Comparison of ENCODE assay signal across 1 cellular context in the genomic region with DNA sequence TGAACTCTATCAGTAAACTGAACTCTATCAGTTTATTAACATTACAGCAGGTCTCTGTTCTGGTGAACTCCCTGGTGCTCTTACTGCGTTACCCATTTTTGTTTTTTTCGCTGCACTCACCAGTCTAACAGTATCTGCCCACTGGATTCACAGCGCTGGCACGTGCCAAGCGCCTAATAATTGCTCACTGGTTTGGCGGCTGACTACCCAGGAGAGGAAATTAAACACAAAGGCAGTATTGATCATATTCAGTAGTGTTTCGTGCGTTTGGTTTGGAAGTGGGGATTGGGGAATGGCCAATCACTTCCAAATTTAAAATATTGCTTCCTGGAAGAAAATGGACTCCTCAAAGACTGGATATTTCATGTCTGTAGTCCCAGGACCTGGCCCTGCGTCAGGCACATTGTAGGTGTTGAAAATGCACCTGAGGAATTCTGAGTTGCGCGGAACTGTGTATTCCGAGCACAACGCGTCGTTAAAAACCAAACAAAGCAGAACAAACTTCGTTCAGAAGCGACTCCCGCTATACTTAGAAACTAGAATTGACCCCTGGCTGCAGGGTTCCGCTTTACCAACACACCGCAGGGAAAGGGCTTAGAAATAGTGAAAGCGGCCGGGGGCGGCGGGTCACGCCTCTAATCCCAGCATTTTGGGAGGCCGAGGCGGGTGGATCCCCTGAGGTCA.
A peak's percentile ranks its signal among the peaks of the same experiment; 100 is the strongest.
TF ChIP-seq lines count a peak whose summit lies in the region.

No MANE protein-coding gene starts in this region.

TF ChIP-seq in HepG2, 621 proteins besides CTCF, POLR2A, EP300 and RAD21 (continued from another document and continues in another):
- TF ChIP-seq, protein P1, sequence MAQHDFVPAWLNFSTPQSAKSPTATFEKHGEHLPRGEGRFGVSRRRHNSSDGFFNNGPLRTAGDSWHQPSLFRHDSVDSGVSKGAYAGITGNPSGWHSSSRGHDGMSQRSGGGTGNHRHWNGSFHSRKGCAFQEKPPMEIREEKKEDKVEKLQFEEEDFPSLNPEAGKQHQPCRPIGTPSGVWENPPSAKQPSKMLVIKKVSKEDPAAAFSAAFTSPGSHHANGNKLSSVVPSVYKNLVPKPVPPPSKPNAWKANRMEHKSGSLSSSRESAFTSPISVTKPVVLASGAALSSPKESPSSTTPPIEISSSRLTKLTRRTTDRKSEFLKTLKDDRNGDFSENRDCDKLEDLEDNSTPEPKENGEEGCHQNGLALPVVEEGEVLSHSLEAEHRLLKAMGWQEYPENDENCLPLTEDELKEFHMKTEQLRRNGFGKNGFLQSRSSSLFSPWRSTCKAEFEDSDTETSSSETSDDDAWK (CRISPR knock-in tag; IDR thresholded peaks at IDR 0.05) = no peak
- TF ChIP-seq, protein P2, sequence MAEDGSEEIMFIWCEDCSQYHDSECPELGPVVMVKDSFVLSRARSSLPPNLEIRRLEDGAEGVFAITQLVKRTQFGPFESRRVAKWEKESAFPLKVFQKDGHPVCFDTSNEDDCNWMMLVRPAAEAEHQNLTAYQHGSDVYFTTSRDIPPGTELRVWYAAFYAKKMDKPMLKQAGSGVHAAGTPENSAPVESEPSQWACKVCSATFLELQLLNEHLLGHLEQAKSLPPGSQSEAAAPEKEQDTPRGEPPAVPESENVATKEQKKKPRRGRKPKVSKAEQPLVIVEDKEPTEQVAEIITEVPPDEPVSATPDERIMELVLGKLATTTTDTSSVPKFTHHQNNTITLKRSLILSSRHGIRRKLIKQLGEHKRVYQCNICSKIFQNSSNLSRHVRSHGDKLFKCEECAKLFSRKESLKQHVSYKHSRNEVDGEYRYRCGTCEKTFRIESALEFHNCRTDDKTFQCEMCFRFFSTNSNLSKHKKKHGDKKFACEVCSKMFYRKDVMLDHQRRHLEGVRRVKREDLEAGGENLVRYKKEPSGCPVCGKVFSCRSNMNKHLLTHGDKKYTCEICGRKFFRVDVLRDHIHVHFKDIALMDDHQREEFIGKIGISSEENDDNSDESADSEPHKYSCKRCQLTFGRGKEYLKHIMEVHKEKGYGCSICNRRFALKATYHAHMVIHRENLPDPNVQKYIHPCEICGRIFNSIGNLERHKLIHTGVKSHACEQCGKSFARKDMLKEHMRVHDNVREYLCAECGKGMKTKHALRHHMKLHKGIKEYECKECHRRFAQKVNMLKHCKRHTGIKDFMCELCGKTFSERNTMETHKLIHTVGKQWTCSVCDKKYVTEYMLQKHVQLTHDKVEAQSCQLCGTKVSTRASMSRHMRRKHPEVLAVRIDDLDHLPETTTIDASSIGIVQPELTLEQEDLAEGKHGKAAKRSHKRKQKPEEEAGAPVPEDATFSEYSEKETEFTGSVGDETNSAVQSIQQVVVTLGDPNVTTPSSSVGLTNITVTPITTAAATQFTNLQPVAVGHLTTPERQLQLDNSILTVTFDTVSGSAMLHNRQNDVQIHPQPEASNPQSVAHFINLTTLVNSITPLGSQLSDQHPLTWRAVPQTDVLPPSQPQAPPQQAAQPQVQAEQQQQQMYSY (CRISPR knock-in tag; IDR thresholded peaks at IDR 0.05) = no peak
- TF ChIP-seq NFE2L1 (CRISPR knock-in tag; IDR thresholded peaks at IDR 0.05; ENCODE audit: borderline replicate concordance) (no peak), FOXK1 (CRISPR knock-in tag; IDR thresholded peaks at IDR 0.05; ENCODE audit: borderline replicate concordance, low read depth) (no peak), SNRNP70 (IDR thresholded peaks at IDR 0.05; ENCODE audit: low read depth, low read length) (no peak), CEBPG (CRISPR knock-in tag; IDR thresholded peaks at IDR 0.05) (no peak), PHF21A (CRISPR knock-in tag; IDR thresholded peaks at IDR 0.05) (0 out of 2 replicates have a peak, but pooled peaks have one; percentile 51), RFXANK (CRISPR knock-in tag; IDR thresholded peaks at IDR 0.05) (0 out of 2 replicates have a peak, but pooled peaks have one; percentile 11), HES4 (CRISPR knock-in tag; IDR thresholded peaks at IDR 0.05; ENCODE audit: borderline replicate concordance) (no peak), GATAD1 (CRISPR knock-in tag; IDR thresholded peaks at IDR 0.05) (peak; percentile 60), SRF (IDR thresholded peaks at IDR 0.05; ENCODE audit: low read depth, low read length) (no peak), ZNF335 (CRISPR knock-in tag; IDR thresholded peaks at IDR 0.05) (no peak), RFX5 (IDR thresholded peaks at IDR 0.05; ENCODE audit: low read depth, low read length) (no peak), BHLHE40 (IDR thresholded peaks at IDR 0.05; ENCODE audit: low read length) (peak; percentile 92), HOXD1 (CRISPR knock-in tag; IDR thresholded peaks at IDR 0.05) (0 out of 2 replicates have a peak, but pooled peaks have one; percentile 7), ZNF232 (CRISPR knock-in tag; IDR thresholded peaks at IDR 0.05; ENCODE audit: borderline replicate concordance) (no peak), BORCS8-MEF2B (CRISPR knock-in tag; IDR thresholded peaks at IDR 0.05) (no peak), ZNF839 (CRISPR knock-in tag; IDR thresholded peaks at IDR 0.05; ENCODE audit: borderline replicate concordance) (no peak), ZC3H13 (CRISPR knock-in tag; IDR thresholded peaks at IDR 0.05) (no peak), YY1 (IDR thresholded peaks at IDR 0.05; ENCODE audit: insufficient read depth, insufficient replicate concordance, low read depth, low read length) (peak; percentile 55), KMT2B (CRISPR knock-in tag; IDR thresholded peaks at IDR 0.05) (peak; percentile 81; the same call in 1 of the 2 replicates), ZNF383 (CRISPR knock-in tag; IDR thresholded peaks at IDR 0.05; ENCODE audit: borderline replicate concordance) (no peak), SSRP1 (CRISPR knock-in tag; IDR thresholded peaks at IDR 0.05) (no peak), SATB2 (CRISPR knock-in tag; IDR thresholded peaks at IDR 0.05) (no peak), FOXC1 (CRISPR knock-in tag; IDR thresholded peaks at IDR 0.05; ENCODE audit: borderline replicate concordance) (peak; percentile 22; the same call in 1 of the 2 replicates), ZNF543 (CRISPR knock-in tag; IDR thresholded peaks at IDR 0.05) (no peak), MXI1 (IDR thresholded peaks at IDR 0.05; ENCODE audit: borderline replicate concordance, low read depth, low read length) (no peak), PHF20 (CRISPR knock-in tag; IDR thresholded peaks at IDR 0.05) (0 out of 2 replicates have a peak, but pooled peaks have one; percentile 23), ZKSCAN8 (CRISPR knock-in tag; IDR thresholded peaks at IDR 0.05; ENCODE audit: borderline replicate concordance) (peak; percentile 99), FOXA1 (IDR thresholded peaks at IDR 0.05) (no peak), FOXA1 (CRISPR knock-in tag; IDR thresholded peaks at IDR 0.05) (no peak), ZNF75D (CRISPR knock-in tag; IDR thresholded peaks at IDR 0.05; ENCODE audit: borderline replicate concordance) (peak; percentile 74; the same call in 1 of the 2 replicates), SRSF4 (IDR thresholded peaks at IDR 0.05; ENCODE audit: low read depth, low read length, poor library complexity, severe bottlenecking) (no peak), JUNB (CRISPR knock-in tag; IDR thresholded peaks at IDR 0.05; ENCODE audit: borderline replicate concordance) (no peak), YEATS4 (CRISPR knock-in tag; IDR thresholded peaks at IDR 0.05; ENCODE audit: borderline replicate concordance) (peak; percentile 26), MEIS2 (CRISPR knock-in tag; IDR thresholded peaks at IDR 0.05) (no peak; the same call in 1 of the 2 replicates), HNRNPL (IDR thresholded peaks at IDR 0.05; ENCODE audit: low read depth, low read length) (no peak), SP2 (CRISPR knock-in tag; IDR thresholded peaks at IDR 0.05) (no peak), TRIM24 (CRISPR knock-in tag; IDR thresholded peaks at IDR 0.05) (no peak), ZNF564 (CRISPR knock-in tag; IDR thresholded peaks at IDR 0.05) (0 out of 2 replicates have a peak, but pooled peaks have one; percentile 20), ZNF563 (CRISPR knock-in tag; IDR thresholded peaks at IDR 0.05) (no peak; the same call in 1 of the 2 replicates), CHCHD3 (CRISPR knock-in tag; IDR thresholded peaks at IDR 0.05) (no peak), TARDBP (CRISPR knock-in tag; IDR thresholded peaks at IDR 0.05) (no peak), KLF15 (CRISPR knock-in tag; IDR thresholded peaks at IDR 0.05; ENCODE audit: borderline replicate concordance) (peak; percentile 55; the same call in 1 of the 2 replicates), FOXP1 (IDR thresholded peaks at IDR 0.05) (no peak), FOXP1 (CRISPR knock-in tag; IDR thresholded peaks at IDR 0.05) (peak; percentile 31; the same call in 1 of the 2 replicates), IRX3 (CRISPR knock-in tag; IDR thresholded peaks at IDR 0.05; ENCODE audit: borderline replicate concordance, low read depth) (no peak)
- TF ChIP-seq, protein P3, sequence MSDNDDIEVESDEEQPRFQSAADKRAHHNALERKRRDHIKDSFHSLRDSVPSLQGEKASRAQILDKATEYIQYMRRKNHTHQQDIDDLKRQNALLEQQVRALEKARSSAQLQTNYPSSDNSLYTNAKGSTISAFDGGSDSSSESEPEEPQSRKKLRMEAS (IDR thresholded peaks at IDR 0.05) = peak; percentile 80
- TF ChIP-seq, protein P4, sequence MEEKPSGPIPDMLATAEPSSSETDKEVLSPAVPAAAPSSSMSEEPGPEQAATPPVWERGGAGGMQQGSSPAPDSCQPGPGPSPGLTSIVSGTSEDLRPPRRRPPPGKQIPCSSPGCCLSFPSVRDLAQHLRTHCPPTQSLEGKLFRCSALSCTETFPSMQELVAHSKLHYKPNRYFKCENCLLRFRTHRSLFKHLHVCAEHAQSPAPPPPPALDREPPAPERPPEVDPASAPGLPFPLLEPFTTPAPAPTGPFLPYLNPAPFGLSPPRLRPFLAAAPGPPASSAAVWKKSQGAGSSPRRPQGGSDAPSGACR (CRISPR knock-in tag; IDR thresholded peaks at IDR 0.05) = peak; percentile 60; the same call in 1 of the 2 replicates
- TF ChIP-seq, protein P5, sequence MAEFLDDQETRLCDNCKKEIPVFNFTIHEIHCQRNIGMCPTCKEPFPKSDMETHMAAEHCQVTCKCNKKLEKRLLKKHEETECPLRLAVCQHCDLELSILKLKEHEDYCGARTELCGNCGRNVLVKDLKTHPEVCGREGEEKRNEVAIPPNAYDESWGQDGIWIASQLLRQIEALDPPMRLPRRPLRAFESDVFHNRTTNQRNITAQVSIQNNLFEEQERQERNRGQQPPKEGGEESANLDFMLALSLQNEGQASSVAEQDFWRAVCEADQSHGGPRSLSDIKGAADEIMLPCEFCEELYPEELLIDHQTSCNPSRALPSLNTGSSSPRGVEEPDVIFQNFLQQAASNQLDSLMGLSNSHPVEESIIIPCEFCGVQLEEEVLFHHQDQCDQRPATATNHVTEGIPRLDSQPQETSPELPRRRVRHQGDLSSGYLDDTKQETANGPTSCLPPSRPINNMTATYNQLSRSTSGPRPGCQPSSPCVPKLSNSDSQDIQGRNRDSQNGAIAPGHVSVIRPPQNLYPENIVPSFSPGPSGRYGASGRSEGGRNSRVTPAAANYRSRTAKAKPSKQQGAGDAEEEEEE (CRISPR knock-in tag; IDR thresholded peaks at IDR 0.05; ENCODE audit: borderline replicate concordance) = no peak
- TF ChIP-seq, protein P6, sequence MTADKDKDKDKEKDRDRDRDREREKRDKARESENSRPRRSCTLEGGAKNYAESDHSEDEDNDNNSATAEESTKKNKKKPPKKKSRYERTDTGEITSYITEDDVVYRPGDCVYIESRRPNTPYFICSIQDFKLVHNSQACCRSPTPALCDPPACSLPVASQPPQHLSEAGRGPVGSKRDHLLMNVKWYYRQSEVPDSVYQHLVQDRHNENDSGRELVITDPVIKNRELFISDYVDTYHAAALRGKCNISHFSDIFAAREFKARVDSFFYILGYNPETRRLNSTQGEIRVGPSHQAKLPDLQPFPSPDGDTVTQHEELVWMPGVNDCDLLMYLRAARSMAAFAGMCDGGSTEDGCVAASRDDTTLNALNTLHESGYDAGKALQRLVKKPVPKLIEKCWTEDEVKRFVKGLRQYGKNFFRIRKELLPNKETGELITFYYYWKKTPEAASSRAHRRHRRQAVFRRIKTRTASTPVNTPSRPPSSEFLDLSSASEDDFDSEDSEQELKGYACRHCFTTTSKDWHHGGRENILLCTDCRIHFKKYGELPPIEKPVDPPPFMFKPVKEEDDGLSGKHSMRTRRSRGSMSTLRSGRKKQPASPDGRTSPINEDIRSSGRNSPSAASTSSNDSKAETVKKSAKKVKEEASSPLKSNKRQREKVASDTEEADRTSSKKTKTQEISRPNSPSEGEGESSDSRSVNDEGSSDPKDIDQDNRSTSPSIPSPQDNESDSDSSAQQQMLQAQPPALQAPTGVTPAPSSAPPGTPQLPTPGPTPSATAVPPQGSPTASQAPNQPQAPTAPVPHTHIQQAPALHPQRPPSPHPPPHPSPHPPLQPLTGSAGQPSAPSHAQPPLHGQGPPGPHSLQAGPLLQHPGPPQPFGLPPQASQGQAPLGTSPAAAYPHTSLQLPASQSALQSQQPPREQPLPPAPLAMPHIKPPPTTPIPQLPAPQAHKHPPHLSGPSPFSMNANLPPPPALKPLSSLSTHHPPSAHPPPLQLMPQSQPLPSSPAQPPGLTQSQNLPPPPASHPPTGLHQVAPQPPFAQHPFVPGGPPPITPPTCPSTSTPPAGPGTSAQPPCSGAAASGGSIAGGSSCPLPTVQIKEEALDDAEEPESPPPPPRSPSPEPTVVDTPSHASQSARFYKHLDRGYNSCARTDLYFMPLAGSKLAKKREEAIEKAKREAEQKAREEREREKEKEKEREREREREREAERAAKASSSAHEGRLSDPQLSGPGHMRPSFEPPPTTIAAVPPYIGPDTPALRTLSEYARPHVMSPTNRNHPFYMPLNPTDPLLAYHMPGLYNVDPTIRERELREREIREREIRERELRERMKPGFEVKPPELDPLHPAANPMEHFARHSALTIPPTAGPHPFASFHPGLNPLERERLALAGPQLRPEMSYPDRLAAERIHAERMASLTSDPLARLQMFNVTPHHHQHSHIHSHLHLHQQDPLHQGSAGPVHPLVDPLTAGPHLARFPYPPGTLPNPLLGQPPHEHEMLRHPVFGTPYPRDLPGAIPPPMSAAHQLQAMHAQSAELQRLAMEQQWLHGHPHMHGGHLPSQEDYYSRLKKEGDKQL (CRISPR knock-in tag; IDR thresholded peaks at IDR 0.05; ENCODE audit: low read depth) = no peak
- TF ChIP-seq, protein P7, sequence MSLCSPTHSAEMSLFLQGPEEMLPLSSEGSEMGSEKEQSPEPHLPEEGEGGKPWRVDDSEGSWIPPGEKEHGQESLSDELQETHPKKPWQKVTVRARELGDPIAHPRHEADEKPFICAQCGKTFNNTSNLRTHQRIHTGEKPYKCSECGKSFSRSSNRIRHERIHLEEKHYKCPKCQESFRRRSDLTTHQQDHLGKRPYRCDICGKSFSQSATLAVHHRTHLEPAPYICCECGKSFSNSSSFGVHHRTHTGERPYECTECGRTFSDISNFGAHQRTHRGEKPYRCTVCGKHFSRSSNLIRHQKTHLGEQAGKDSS (CRISPR knock-in tag; IDR thresholded peaks at IDR 0.05; ENCODE audit: borderline replicate concordance, low read depth) = no peak
- TF ChIP-seq, protein P8, sequence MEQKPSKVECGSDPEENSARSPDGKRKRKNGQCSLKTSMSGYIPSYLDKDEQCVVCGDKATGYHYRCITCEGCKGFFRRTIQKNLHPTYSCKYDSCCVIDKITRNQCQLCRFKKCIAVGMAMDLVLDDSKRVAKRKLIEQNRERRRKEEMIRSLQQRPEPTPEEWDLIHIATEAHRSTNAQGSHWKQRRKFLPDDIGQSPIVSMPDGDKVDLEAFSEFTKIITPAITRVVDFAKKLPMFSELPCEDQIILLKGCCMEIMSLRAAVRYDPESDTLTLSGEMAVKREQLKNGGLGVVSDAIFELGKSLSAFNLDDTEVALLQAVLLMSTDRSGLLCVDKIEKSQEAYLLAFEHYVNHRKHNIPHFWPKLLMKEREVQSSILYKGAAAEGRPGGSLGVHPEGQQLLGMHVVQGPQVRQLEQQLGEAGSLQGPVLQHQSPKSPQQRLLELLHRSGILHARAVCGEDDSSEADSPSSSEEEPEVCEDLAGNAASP (CRISPR knock-in tag; IDR thresholded peaks at IDR 0.05; ENCODE audit: borderline replicate concordance) = no peak
